Comparison of ENCODE assay signal across 11 cellular contexts in genomic region chr1:151619489-151620093, GRCh38. TPM values are rescaled to one million over a fixed set of nuclear protein-coding genes. Genes with fewer than 3 reads are reported as not detected.
A peak's percentile ranks its signal among the peaks of the same experiment; 100 is the strongest.
DNase-seq lines count a peak whose midpoint lies in the region; ATAC-seq and TF ChIP-seq lines count a peak whose summit lies in the region.
"Had no signal": no experiment of that assay in that cellular context is flagged by ENCODE, and none has a peak within 500 bp of the region (broad histone marks: within the 10 kb centered on the region; RNA-seq: fewer than 3 reads in every experiment).

No MANE protein-coding gene starts in this region.

- TF ChIP-seq CTCF in cardiac muscle cell (IDR thresholded peaks at IDR 0.05; ENCODE audit: low read depth, low read length) (no peak), choroid plexus epithelial cell (conservative IDR thresholded peaks at IDR 0.05; ENCODE audit: low read depth, low read length) (no peak)

- ATAC-seq in Right ventricle myocardium inferior, result no peak
- ATAC-seq in HG03521 (IDR thresholded peaks at IDR 0.05; ENCODE audit: unreplicated experiment), result no peak
- ATAC-seq in GM19395 (IDR thresholded peaks at IDR 0.05; ENCODE audit: unreplicated experiment), result no peak

- H3K27ac ChIP-seq in cardiac muscle cell, result peak overlapping the region; percentile 41

- intact Hi-C loops in Right ventricle myocardium inferior (cut with DNase I), result no loop called here

- H3K9me3 ChIP-seq in cardiac muscle cell (ENCODE audit: low read depth) (no peaks in the 10 kb centered on the region), mucosa of stomach (ENCODE audit: control insufficient read depth, low read length) (no peaks in the 10 kb centered on the region)

- H3K4me3 ChIP-seq in cardiac muscle cell (no peak overlapping the region), choroid plexus epithelial cell (ENCODE audit: low read depth, low read length) (no peak overlapping the region), mucosa of stomach (ENCODE audit: low read length) (no peak overlapping the region)

- H3K4me1 ChIP-seq in cardiac muscle cell (ENCODE audit: low read depth), result peaks cover 7% of the 10 kb centered on the region
- peaks cover 34% of the 10 kb centered on the region for H3K4me1 ChIP-seq in mucosa of stomach (ENCODE audit: control insufficient read depth, insufficient read depth, low read length)

- H3K36me3 ChIP-seq in cardiac muscle cell (no peaks in the 10 kb centered on the region), mucosa of stomach (ENCODE audit: control insufficient read depth, insufficient read depth, low read length) (no peaks in the 10 kb centered on the region)

- no peaks in the 10 kb centered on the region for H3K27me3 ChIP-seq in cardiac muscle cell
- no peaks in the 10 kb centered on the region for H3K27me3 ChIP-seq in mucosa of stomach (ENCODE audit: control insufficient read depth, insufficient read depth, low read length)

- DNase-seq in cardiac muscle cell (ENCODE audit: low read depth in 1 of 2, low spot score in 1 of 2) (peak in 1 of 2 donors; percentile 56), Right ventricle myocardium inferior (ENCODE audit: missing footprints) (no peak), choroid plexus epithelial cell (ENCODE audit: low read depth) (peak; percentile 82), AG08396 (ENCODE audit: low spot score) (no peak), activated gamma-delta T cell treated with Interleukin-2 at 50 U/mL for 16 hours (no peak)
- DNase-seq: COR-L47; naive B cell; stimulated activated naive CD4-positive, alpha-beta T cell treated with Interleukin-2 at 50 U/mL for 16 hours had no signal

- peak overlapping the region; percentile 1 for H3K9ac ChIP-seq in mucosa of stomach (ENCODE audit: low read length)

RNA-seq across cellular contexts. Expression of gene SNX27, which starts 7.7 kb away (rescaled TPM):
- total RNA-seq in cardiac muscle cell, result 24.5 and 34.5 TPM in 2 replicates
- 24.4 and 27.6 TPM in 2 replicates for polyA plus RNA-seq in cardiac muscle cell
- 30.6 TPM for total RNA-seq in Right ventricle myocardium inferior
